Comparison of ENCODE assay signal across 26 cellular contexts in genomic region chr13:112774448-112774792, GRCh38.
"Had no signal": no experiment of that assay in that cellular context is flagged by ENCODE, and none has a peak within 500 bp of the region (broad histone marks: within the 10 kb centered on the region; RNA-seq: fewer than 3 reads in every experiment).

No MANE protein-coding gene starts in this region.

- H3K4me3 Mint-ChIP-seq: activated naive CD4-positive, alpha-beta T cell treated with anti-CD3 and anti-CD28 coated beads, Interleukin-2, amount 10 ng/mL, durations not matched to agents 7 days and 5 days; activated naive CD8-positive, alpha-beta T cell treated with anti-CD3 and anti-CD28 coated beads, Interleukin-2, amount 10 ng/mL, durations not matched to agents 7 days and 5 days; activated T-helper 1 cell treated with anti-CD3 and anti-CD28 coated beads, Interleukin-12 subunit alpha, Interleukin-12 subunit beta, Interleukin-2, Interleukin-4 antibody, amounts not matched to agents 30 ng/mL and 10 ng/mL and 1 ng/mL, durations not matched to agents 14 hours and 24 hours and 36 hours; brain; effector memory CD8-positive, alpha-beta T cell; immature natural killer cell; mesothelial cell of epicardium; naive B cell; neural crest cell; T-helper 2 cell treated with Interferon-gamma antibody and Interleukin-4, amounts not matched to agents 5 μg/mL and 100 μg/mL, for 36 hours had no signal

- H3K27ac ChIP-seq: ascending aorta, cardiac muscle cell, heart left ventricle, pancreas, psoas muscle, thoracic aorta had no signal

- H3K4me1 ChIP-seq: ascending aorta had no signal

- H3K9me3 Mint-ChIP-seq: activated naive CD4-positive, alpha-beta T cell treated with anti-CD3 and anti-CD28 coated beads, Interleukin-2, amount 10 ng/mL, durations not matched to agents 7 days and 5 days; activated naive CD8-positive, alpha-beta T cell treated with anti-CD3 and anti-CD28 coated beads, Interleukin-2, amount 10 ng/mL, durations not matched to agents 7 days and 5 days; activated T-helper 1 cell treated with anti-CD3 and anti-CD28 coated beads, Interleukin-12 subunit alpha, Interleukin-12 subunit beta, Interleukin-2, Interleukin-4 antibody, amounts not matched to agents 30 ng/mL and 10 ng/mL and 1 ng/mL, durations not matched to agents 14 hours and 24 hours and 36 hours; brain; effector memory CD8-positive, alpha-beta T cell; immature natural killer cell; mesothelial cell of epicardium; naive B cell; neural crest cell; T-helper 2 cell treated with Interferon-gamma antibody and Interleukin-4, amounts not matched to agents 5 μg/mL and 100 μg/mL, for 36 hours had no signal

- ATAC-seq: effector memory CD8-positive, alpha-beta T cell; heart left ventricle; pancreas; right cardiac atrium had no signal

- H3K4me3 ChIP-seq: ascending aorta, cardiac muscle cell, heart left ventricle, pancreas, psoas muscle, thoracic aorta had no signal

- H3K36me3 ChIP-seq: ascending aorta, cardiac muscle cell, heart left ventricle, pancreas, thoracic aorta had no signal

- H3K27ac Mint-ChIP-seq: activated naive CD4-positive, alpha-beta T cell treated with anti-CD3 and anti-CD28 coated beads, Interleukin-2, amount 10 ng/mL, durations not matched to agents 7 days and 5 days; activated naive CD8-positive, alpha-beta T cell treated with anti-CD3 and anti-CD28 coated beads, Interleukin-2, amount 10 ng/mL, durations not matched to agents 7 days and 5 days; activated T-helper 1 cell treated with anti-CD3 and anti-CD28 coated beads, Interleukin-12 subunit alpha, Interleukin-12 subunit beta, Interleukin-2, Interleukin-4 antibody, amounts not matched to agents 30 ng/mL and 10 ng/mL and 1 ng/mL, durations not matched to agents 14 hours and 24 hours and 36 hours; effector memory CD8-positive, alpha-beta T cell; immature natural killer cell; mesothelial cell of epicardium; T-helper 2 cell treated with Interferon-gamma antibody and Interleukin-4, amounts not matched to agents 5 μg/mL and 100 μg/mL, for 36 hours had no signal

- DNase-seq: activated CD4-positive, alpha-beta T cell treated with anti-CD3 and anti-CD28 coated beads for 48 hours; activated CD4-positive, alpha-beta T cell treated with anti-CD3 and anti-CD28 coated beads, Interleukin-2, amount 50 U/mL, for 48 hours; activated CD8-positive, alpha-beta memory T cell treated with anti-CD3 and anti-CD28 coated beads for 24 hours; activated gamma-delta T cell; activated naive CD4-positive, alpha-beta T cell treated with anti-CD3 and anti-CD28 coated beads, Interleukin-2, amount 10 ng/mL, durations not matched to agents 7 days and 5 days; activated naive CD8-positive, alpha-beta T cell treated with anti-CD3 and anti-CD28 coated beads, Interleukin-2, amount 10 ng/mL, durations not matched to agents 7 days and 5 days; cortex of kidney; effector memory CD8-positive, alpha-beta T cell; foreskin fibroblast; heart left ventricle; immature natural killer cell; naive B cell; pancreas; psoas muscle; right cardiac atrium; stimulated activated naive CD4-positive, alpha-beta T cell; T-helper 1 cell; trophoblast cell had no signal

- H3K27me3 Mint-ChIP-seq: activated naive CD4-positive, alpha-beta T cell treated with anti-CD3 and anti-CD28 coated beads, Interleukin-2, amount 10 ng/mL, durations not matched to agents 7 days and 5 days; brain; effector memory CD8-positive, alpha-beta T cell; naive B cell had no signal

- H3K9me3 ChIP-seq: ascending aorta, heart left ventricle, pancreas, psoas muscle, thoracic aorta had no signal

- H3K27me3 ChIP-seq: ascending aorta, cardiac muscle cell, heart left ventricle, pancreas had no signal

- H3K4me1 Mint-ChIP-seq: activated naive CD4-positive, alpha-beta T cell treated with anti-CD3 and anti-CD28 coated beads, Interleukin-2, amount 10 ng/mL, durations not matched to agents 7 days and 5 days had no signal

- H3K36me3 Mint-ChIP-seq: activated naive CD8-positive, alpha-beta T cell treated with anti-CD3 and anti-CD28 coated beads, Interleukin-2, amount 10 ng/mL, durations not matched to agents 7 days and 5 days; brain; mesothelial cell of epicardium; naive B cell had no signal
